Comparison of ENCODE assay signal across 1 cellular context in genomic region chr19:21141787-21142464, GRCh38.
TF ChIP-seq lines count a peak whose summit lies in the region.

ZNF431 (plus strand) TSS chr19:21142040; CDS start chr19:21142184, 144 bp downstream.

TF ChIP-seq in HCT116, 20 proteins besides CTCF, POLR2A, EP300 and RAD21 (continued from another document):
- TF ChIP-seq TCF7L2 (IDR thresholded peaks at IDR 0.05; ENCODE audit: borderline replicate concordance, extremely low read depth, insufficient read depth, insufficient read length) (peak; percentile 74), ELF1 (IDR thresholded peaks at IDR 0.05; ENCODE audit: borderline replicate concordance, low read depth) (peak; percentile 77), POLR2AphosphoS5 (IDR thresholded peaks at IDR 0.05; ENCODE audit: low read depth, low read length) (peak; percentile 76), ZFX (IDR thresholded peaks at IDR 0.05) (peak; percentile 75)
